9 cellular contexts compared by ENCODE assay signal in genomic region chr9:93954436-93955355, GRCh38. TPM values are rescaled to one million over a fixed set of nuclear protein-coding genes. Genes with fewer than 3 reads are reported as not detected.
A peak's percentile ranks its signal among the peaks of the same experiment; 100 is the strongest.
DNase-seq lines count a peak whose midpoint lies in the region; ATAC-seq and TF ChIP-seq lines count a peak whose summit lies in the region.
"Had no signal": no experiment of that assay in that cellular context is flagged by ENCODE, and none has a peak within 500 bp of the region (broad histone marks: within the 10 kb centered on the region; RNA-seq: fewer than 3 reads in every experiment).

A gene with protein sequence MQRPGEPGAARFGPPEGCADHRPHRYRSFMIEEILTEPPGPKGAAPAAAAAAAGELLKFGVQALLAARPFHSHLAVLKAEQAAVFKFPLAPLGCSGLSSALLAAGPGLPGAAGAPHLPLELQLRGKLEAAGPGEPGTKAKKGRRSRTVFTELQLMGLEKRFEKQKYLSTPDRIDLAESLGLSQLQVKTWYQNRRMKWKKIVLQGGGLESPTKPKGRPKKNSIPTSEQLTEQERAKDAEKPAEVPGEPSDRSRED (minus strand): TSS chr9:93955355. CDS start chr9:93955146, 209 bp downstream.

- no peaks in the 10 kb centered on the region for H3K9me3 Mint-ChIP-seq in activated CD4-positive, alpha-beta T cell treated with anti-CD3 and anti-CD28 coated beads for 36 hours (ENCODE audit: low read depth)
- H3K9me3 Mint-ChIP-seq in activated CD8-positive, alpha-beta T cell treated with anti-CD3 and anti-CD28 coated beads for 36 hours = no peaks in the 10 kb centered on the region
- H3K9me3 Mint-ChIP-seq in stimulated activated naive CD8-positive, alpha-beta T cell treated with anti-CD3 and anti-CD28 coated beads, Interleukin-15, amount 100 ng/mL, for 72 hours = no peaks in the 10 kb centered on the region

- ATAC-seq in activated CD4-positive, alpha-beta T cell treated with anti-CD3 and anti-CD28 coated beads for 36 hours = no peak
- no peak for ATAC-seq in activated CD8-positive, alpha-beta T cell treated with anti-CD3 and anti-CD28 coated beads for 36 hours
- ATAC-seq in stimulated activated naive CD8-positive, alpha-beta T cell treated with anti-CD3 and anti-CD28 coated beads, Interleukin-15, amount 100 ng/mL, for 72 hours = no peak
- no peak for ATAC-seq in HG03378 (IDR thresholded peaks at IDR 0.05; ENCODE audit: unreplicated experiment)
- no peak for ATAC-seq in GM19463 (IDR thresholded peaks at IDR 0.05; ENCODE audit: unreplicated experiment)
- no peak for ATAC-seq in HG03469 (IDR thresholded peaks at IDR 0.05; ENCODE audit: unreplicated experiment)

- TF ChIP-seq CTCF in activated CD8-positive, alpha-beta T cell treated with anti-CD3 and anti-CD28 coated beads for 36 hours (IDR thresholded peaks at IDR 0.05) = no peak

- peaks cover 64% of the 10 kb centered on the region for H3K27me3 Mint-ChIP-seq in activated CD4-positive, alpha-beta T cell treated with anti-CD3 and anti-CD28 coated beads for 36 hours
- peaks cover 70% of the 10 kb centered on the region for H3K27me3 Mint-ChIP-seq in activated CD8-positive, alpha-beta T cell treated with anti-CD3 and anti-CD28 coated beads for 36 hours
- H3K27me3 Mint-ChIP-seq in stimulated activated naive CD8-positive, alpha-beta T cell treated with anti-CD3 and anti-CD28 coated beads, Interleukin-15, amount 100 ng/mL, for 72 hours = peaks cover 98% of the 10 kb centered on the region

- H3K36me3 Mint-ChIP-seq in activated CD4-positive, alpha-beta T cell treated with anti-CD3 and anti-CD28 coated beads for 36 hours (ENCODE audit: low read depth) = no peaks in the 10 kb centered on the region
- peaks cover 3% of the 10 kb centered on the region for H3K36me3 Mint-ChIP-seq in activated CD8-positive, alpha-beta T cell treated with anti-CD3 and anti-CD28 coated beads for 36 hours (ENCODE audit: low read depth)

- CTCF ChIA-PET in activated CD4-positive, alpha-beta T cell treated with anti-CD3 and anti-CD28 coated beads for 36 hours (lab: Charles Lee) = interaction anchor here (1.5 kb wide), 1 partner anchor 127 kb away, joined by 7 read pairs; no protein-coding TSS in a partner anchor
- CTCF ChIA-PET in activated CD8-positive, alpha-beta T cell treated with anti-CD3 and anti-CD28 coated beads for 36 hours (lab: Charles Lee) = interaction anchor here (1.1 to 5.3 kb wide), 2 partner anchors 8 to 273 kb away, joined by 3 to 31 read pairs; no protein-coding TSS in a partner anchor

- H3K4me1 Mint-ChIP-seq in activated CD4-positive, alpha-beta T cell treated with anti-CD3 and anti-CD28 coated beads for 36 hours = peaks cover 47% of the 10 kb centered on the region
- peaks cover 55% of the 10 kb centered on the region for H3K4me1 Mint-ChIP-seq in activated CD8-positive, alpha-beta T cell treated with anti-CD3 and anti-CD28 coated beads for 36 hours (ENCODE audit: low read depth)
- peaks cover 78% of the 10 kb centered on the region for H3K4me1 Mint-ChIP-seq in stimulated activated naive CD8-positive, alpha-beta T cell treated with anti-CD3 and anti-CD28 coated beads, Interleukin-15, amount 100 ng/mL, for 72 hours

- intact Hi-C loops in activated CD4-positive, alpha-beta T cell treated with anti-CD3 and anti-CD28 coated beads for 36 hours (cut with DNase I, micrococcal nuclease) = no loop called here
- intact Hi-C loops in activated CD8-positive, alpha-beta T cell treated with anti-CD3 and anti-CD28 coated beads for 36 hours (cut with micrococcal nuclease) = no loop called here

- peak; percentile 33 for DNase-seq in activated CD4-positive, alpha-beta T cell treated with anti-CD3 and anti-CD28 coated beads for 36 hours
- DNase-seq in activated CD4-positive, alpha-beta T cell treated with anti-CD3 and anti-CD28 coated beads for 48 hours = no peak
- DNase-seq in activated CD8-positive, alpha-beta T cell treated with anti-CD3 and anti-CD28 coated beads for 36 hours = no peak
- DNase-seq in left kidney (ENCODE audit: low read depth, low spot score) = peak; percentile 56
- DNase-seq in stimulated activated naive CD8-positive, alpha-beta T cell treated with anti-CD3 and anti-CD28 coated beads, Interleukin-15, amount 100 ng/mL, for 72 hours = peak in 1 of 2 donors; percentile 28

- H3K4me3 Mint-ChIP-seq in activated CD4-positive, alpha-beta T cell treated with anti-CD3 and anti-CD28 coated beads for 36 hours = peak within 1 kb of the TSS; percentile 67
- H3K4me3 Mint-ChIP-seq in activated CD8-positive, alpha-beta T cell treated with anti-CD3 and anti-CD28 coated beads for 36 hours = peak within 1 kb of the TSS; percentile 83
- peak within 1 kb of the TSS; percentile 73 to 76 for H3K4me3 Mint-ChIP-seq in stimulated activated naive CD8-positive, alpha-beta T cell treated with anti-CD3 and anti-CD28 coated beads, Interleukin-15, amount 100 ng/mL, for 72 hours

- no peak within 1 kb of the TSS for H3K27ac Mint-ChIP-seq in activated CD4-positive, alpha-beta T cell treated with anti-CD3 and anti-CD28 coated beads for 36 hours
- H3K27ac Mint-ChIP-seq in activated CD8-positive, alpha-beta T cell treated with anti-CD3 and anti-CD28 coated beads for 36 hours = peak within 1 kb of the TSS; percentile 66
- no peak within 1 kb of the TSS for H3K27ac Mint-ChIP-seq in stimulated activated naive CD8-positive, alpha-beta T cell treated with anti-CD3 and anti-CD28 coated beads, Interleukin-15, amount 100 ng/mL, for 72 hours

- POLR2A ChIA-PET in activated CD4-positive, alpha-beta T cell treated with anti-CD3 and anti-CD28 coated beads for 36 hours (lab: Charles Lee) = no interaction called here
- POLR2A ChIA-PET in activated CD8-positive, alpha-beta T cell treated with anti-CD3 and anti-CD28 coated beads for 36 hours (lab: Charles Lee) = no interaction called here

RNA-seq across cellular contexts. Expression of the gene that starts here (rescaled TPM):
- 1 to 10 TPM; 1.8 to 1.9 TPM for total RNA-seq in activated CD4-positive, alpha-beta T cell treated with anti-CD3 and anti-CD28 coated beads for 36 hours
- total RNA-seq in activated CD8-positive, alpha-beta T cell treated with anti-CD3 and anti-CD28 coated beads for 36 hours = 1 to 10 TPM; 6.6 to 7.6 TPM
- total RNA-seq: HT1080 had no signal

Comparison
In these comparisons a context has a peak if more than half of its experiments do, and no peak if none do; other contexts are left out.
1. DNase-seq: peak in activated CD4-positive, alpha-beta T cell treated with anti-CD3 and anti-CD28 coated beads for 36 hours (single experiment) and left kidney (single experiment); none in activated CD4-positive, alpha-beta T cell treated with anti-CD3 and anti-CD28 coated beads for 48 hours (single experiment) and activated CD8-positive, alpha-beta T cell treated with anti-CD3 and anti-CD28 coated beads for 36 hours (single experiment).
2. Peak in every context shown above with its lines, with median percentiles within 50 percentile points of each other: H3K4me3 Mint-ChIP-seq.